ENCODE assay signal across 23 cellular contexts in genomic region chr15:100029868-100030479, GRCh38.
"Had no signal": no experiment of that assay in that cellular context is flagged by ENCODE, and none has a peak within 500 bp of the region (broad histone marks: within the 10 kb centered on the region; RNA-seq: fewer than 3 reads in every experiment).

No MANE protein-coding gene starts in this region.

- H3K27ac Mint-ChIP-seq: memory B cell; mesothelial cell of epicardium; natural killer cell; stimulated activated naive B cell treated with anti-CD40 and anti-IgM and Interleukin-4, amounts not matched to agents 10 μg/mL and 1 μg/mL and 100 μg/mL, for 72 hours had no signal

- H3K4me1 Mint-ChIP-seq: memory B cell; natural killer cell; stimulated activated naive B cell treated with anti-CD40 and anti-IgM and Interleukin-4, amounts not matched to agents 10 μg/mL and 1 μg/mL and 100 μg/mL, for 72 hours; stimulated activated naive CD8-positive, alpha-beta T cell treated with anti-CD3 and anti-CD28 coated beads, Interleukin-15, amount 100 ng/mL, for 72 hours had no signal

- ATAC-seq: left lung; lower lobe of right lung; natural killer cell; sciatic nerve; stimulated activated naive B cell treated with anti-CD40 and anti-IgM and Interleukin-4, amounts not matched to agents 10 μg/mL and 1 μg/mL and 100 μg/mL, for 72 hours; stimulated activated naive CD8-positive, alpha-beta T cell treated with anti-CD3 and anti-CD28 coated beads, Interleukin-15, amount 100 ng/mL, for 72 hours had no signal

- H3K4me1 ChIP-seq: left lung, lower lobe of right lung, parathyroid adenoma, prostate gland, testis, transverse colon had no signal

- H3K9me3 ChIP-seq: gastrocnemius medialis, prostate gland, testis had no signal

- H3K36me3 Mint-ChIP-seq: memory B cell; natural killer cell; stimulated activated naive B cell treated with anti-CD40 and anti-IgM and Interleukin-4, amounts not matched to agents 10 μg/mL and 1 μg/mL and 100 μg/mL, for 72 hours had no signal

- H3K27me3 ChIP-seq: esophagus muscularis mucosa, gastrocnemius medialis, left lung, testis, transverse colon had no signal

- H3K27me3 Mint-ChIP-seq: stimulated activated naive CD8-positive, alpha-beta T cell treated with anti-CD3 and anti-CD28 coated beads, Interleukin-15, amount 100 ng/mL, for 72 hours had no signal

- H3K4me3 Mint-ChIP-seq: memory B cell; mesothelial cell of epicardium; natural killer cell; stimulated activated naive B cell treated with anti-CD40 and anti-IgM and Interleukin-4, amounts not matched to agents 10 μg/mL and 1 μg/mL and 100 μg/mL, for 72 hours; stimulated activated naive CD8-positive, alpha-beta T cell treated with anti-CD3 and anti-CD28 coated beads, Interleukin-15, amount 100 ng/mL, for 72 hours had no signal

- DNase-seq: cortex of kidney; effector memory CD4-positive, alpha-beta T cell; gastrocnemius medialis; islet precursor cell; left lung; lower lobe of right lung; natural killer cell; occipital lobe; retina; stimulated activated CD4-positive, alpha-beta T cell treated with anti-CD3 and anti-CD28 coated beads, Interleukin-2, amount 100 ng/mL, for 24 hours; stimulated activated CD4-positive, alpha-beta T cell treated with anti-CD3 and anti-CD28 coated beads, Interleukin-4, amount 100 ng/mL, for 4 hours; stimulated activated naive B cell treated with anti-CD40 and anti-IgM and Interleukin-4, amounts not matched to agents 10 μg/mL and 1 μg/mL and 100 μg/mL, for 72 hours; stimulated activated naive CD8-positive, alpha-beta T cell treated with anti-CD3 and anti-CD28 coated beads, Interleukin-15, amount 100 ng/mL, for 72 hours; testis; transverse colon had no signal

- H3K36me3 ChIP-seq: esophagus muscularis mucosa, gastrocnemius medialis, left lung, lower lobe of right lung, prostate gland, transverse colon had no signal

- H3K27ac ChIP-seq: epithelial cell of prostate, esophagus muscularis mucosa, left lung, lower lobe of right lung, parathyroid adenoma, prostate gland, testis, transverse colon had no signal

- H3K9me3 Mint-ChIP-seq: natural killer cell had no signal

- H3K4me3 ChIP-seq: esophagus muscularis mucosa, gastrocnemius medialis, left lung, lower lobe of right lung, prostate gland, skin epidermis, testis, transverse colon had no signal
